1 cellular context compared by ENCODE assay signal in the genomic region with DNA sequence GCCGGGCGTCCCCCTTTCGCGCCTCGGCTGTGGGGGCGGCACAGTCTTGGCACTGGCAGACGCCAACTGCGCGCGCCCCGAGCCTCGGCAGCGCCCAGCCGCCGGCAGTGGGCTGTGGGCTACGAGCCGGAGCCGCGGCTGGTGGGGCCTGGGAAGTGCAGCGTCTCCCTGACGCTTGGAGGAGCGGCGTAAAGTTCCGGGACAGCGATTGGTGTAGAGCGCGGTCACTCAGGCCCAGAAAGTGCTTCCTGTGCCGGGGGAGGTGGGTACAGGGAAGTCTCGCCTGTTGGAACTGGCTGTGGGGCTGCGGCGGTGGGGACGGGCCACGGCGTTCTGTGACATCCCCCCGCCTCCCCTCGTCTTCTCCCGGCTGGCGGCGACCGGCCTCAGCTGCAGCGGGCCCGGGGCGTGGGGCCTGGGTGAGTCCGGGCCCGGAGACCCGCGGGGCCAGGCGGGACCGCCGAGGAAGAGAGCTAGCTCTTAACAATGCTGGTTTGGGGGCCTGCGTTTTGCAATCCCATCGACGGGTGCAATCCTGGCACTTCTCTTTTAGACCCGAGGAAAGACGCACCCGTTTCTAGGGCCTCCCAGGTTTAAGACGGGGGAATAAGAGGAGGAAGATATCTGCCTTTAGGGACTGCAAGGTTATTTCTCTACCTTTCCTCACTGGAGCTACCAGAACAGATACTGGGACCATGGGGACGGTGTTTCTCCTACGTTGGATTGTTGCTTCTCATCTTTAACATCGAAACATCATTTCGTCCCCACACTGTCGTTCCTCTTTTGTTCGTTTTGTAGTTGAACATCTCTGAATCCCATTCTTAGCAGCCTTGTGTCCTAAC.
TF ChIP-seq lines count a peak whose summit lies in the region.

TSS of gene RWDD4 (minus strand) at position 157 of the 842 bp plus-strand sequence. CDS start 233 bp downstream, outside the sequence.
TSS of gene TRAPPC11 (plus strand) at position 265 of the 842 bp plus-strand sequence. CDS start 4,575 bp downstream, outside the sequence.

TF ChIP-seq in GM12878, 131 proteins besides CTCF, POLR2A, EP300 and RAD21 (continued from another document):
- TF ChIP-seq, protein P1, sequence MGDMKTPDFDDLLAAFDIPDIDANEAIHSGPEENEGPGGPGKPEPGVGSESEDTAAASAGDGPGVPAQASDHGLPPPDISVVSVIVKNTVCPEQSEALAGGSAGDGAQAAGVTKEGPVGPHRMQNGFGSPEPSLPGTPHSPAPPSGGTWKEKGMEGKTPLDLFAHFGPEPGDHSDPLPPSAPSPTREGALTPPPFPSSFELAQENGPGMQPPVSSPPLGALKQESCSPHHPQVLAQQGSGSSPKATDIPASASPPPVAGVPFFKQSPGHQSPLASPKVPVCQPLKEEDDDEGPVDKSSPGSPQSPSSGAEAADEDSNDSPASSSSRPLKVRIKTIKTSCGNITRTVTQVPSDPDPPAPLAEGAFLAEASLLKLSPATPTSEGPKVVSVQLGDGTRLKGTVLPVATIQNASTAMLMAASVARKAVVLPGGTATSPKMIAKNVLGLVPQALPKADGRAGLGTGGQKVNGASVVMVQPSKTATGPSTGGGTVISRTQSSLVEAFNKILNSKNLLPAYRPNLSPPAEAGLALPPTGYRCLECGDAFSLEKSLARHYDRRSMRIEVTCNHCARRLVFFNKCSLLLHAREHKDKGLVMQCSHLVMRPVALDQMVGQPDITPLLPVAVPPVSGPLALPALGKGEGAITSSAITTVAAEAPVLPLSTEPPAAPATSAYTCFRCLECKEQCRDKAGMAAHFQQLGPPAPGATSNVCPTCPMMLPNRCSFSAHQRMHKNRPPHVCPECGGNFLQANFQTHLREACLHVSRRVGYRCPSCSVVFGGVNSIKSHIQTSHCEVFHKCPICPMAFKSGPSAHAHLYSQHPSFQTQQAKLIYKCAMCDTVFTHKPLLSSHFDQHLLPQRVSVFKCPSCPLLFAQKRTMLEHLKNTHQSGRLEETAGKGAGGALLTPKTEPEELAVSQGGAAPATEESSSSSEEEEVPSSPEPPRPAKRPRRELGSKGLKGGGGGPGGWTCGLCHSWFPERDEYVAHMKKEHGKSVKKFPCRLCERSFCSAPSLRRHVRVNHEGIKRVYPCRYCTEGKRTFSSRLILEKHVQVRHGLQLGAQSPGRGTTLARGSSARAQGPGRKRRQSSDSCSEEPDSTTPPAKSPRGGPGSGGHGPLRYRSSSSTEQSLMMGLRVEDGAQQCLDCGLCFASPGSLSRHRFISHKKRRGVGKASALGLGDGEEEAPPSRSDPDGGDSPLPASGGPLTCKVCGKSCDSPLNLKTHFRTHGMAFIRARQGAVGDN (IDR thresholded peaks at IDR 0.05): 0 out of 2 replicates have a peak, but pooled peaks have one; percentile 48
- TF ChIP-seq BACH1 (IDR thresholded peaks at IDR 0.05; ENCODE audit: borderline replicate concordance): peak; percentile 66
- TF ChIP-seq YY1 (IDR thresholded peaks at IDR 0.05; ENCODE audit: low read depth, low read length): peak; percentile 8; the same call in 1 of the 2 replicates
- TF ChIP-seq BHLHE40 (IDR thresholded peaks at IDR 0.05; ENCODE audit: borderline replicate concordance in 1 of 2, low read depth in 2 of 2, low read length in 1 of 2): 0 out of 4 replicates have a peak, but pooled peaks of 1 of the 2 experiments have one; percentile 1
- 0 out of 2 replicates have a peak, but pooled peaks have one; percentile 13 for TF ChIP-seq RUNX3 (IDR thresholded peaks at IDR 0.05; ENCODE audit: low read length)
- peak; percentile 95 for TF ChIP-seq NR2C1 (IDR thresholded peaks at IDR 0.05)
